8 cellular contexts compared by ENCODE assay signal in the genomic region with DNA sequence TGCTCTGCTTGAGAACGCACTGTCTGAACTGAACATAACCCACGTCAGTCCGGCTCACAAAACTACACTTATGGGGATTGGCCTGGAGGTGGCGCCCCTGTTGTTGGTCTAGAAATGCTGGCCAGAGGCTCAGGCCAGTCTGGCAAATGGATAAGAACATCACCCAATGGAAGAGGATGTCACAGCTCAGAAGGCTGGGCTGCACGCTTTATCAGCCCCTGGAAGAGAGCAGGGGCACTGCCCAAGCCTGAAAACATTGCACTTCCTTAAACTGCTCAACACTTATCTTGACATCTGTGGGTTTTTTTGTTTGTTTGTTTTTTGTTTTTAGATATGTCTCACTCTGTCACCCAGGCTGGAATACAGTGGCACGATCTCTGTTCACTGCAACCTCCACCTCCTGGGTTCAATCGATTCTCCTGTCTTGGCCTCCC. TPM values are rescaled to one million over a fixed set of nuclear protein-coding genes. Genes with fewer than 3 reads are reported as not detected.
DNase-seq lines count a peak whose midpoint lies in the region; ATAC-seq and TF ChIP-seq lines count a peak whose summit lies in the region.

No MANE protein-coding gene starts in this region.

- peaks cover 5% of the 10 kb centered on the region for H3K79me2 ChIP-seq in DOHH2 (ENCODE audit: control insufficient read depth, low read length)

- peak; percentile 87 for TF ChIP-seq CTCF in DOHH2 (IDR thresholded peaks at IDR 0.05; ENCODE audit: low read depth, low read length, poor library complexity, severe bottlenecking)

- H3K9me3 ChIP-seq in DOHH2 (ENCODE audit: control insufficient read depth, insufficient read depth, low read length): no peaks in the 10 kb centered on the region
- H3K9me3 ChIP-seq in MG63: no peaks in the 10 kb centered on the region
- H3K9me3 ChIP-seq in SJCRH30 (replicated peaks): no peaks in the 10 kb centered on the region

- intact Hi-C loops in left ventricle myocardium superior (cut with micrococcal nuclease): no loop called here

- H3K4me3 ChIP-seq in DOHH2 (ENCODE audit: low read length) (peak overlapping the region; percentile 12), MG63 (no peak overlapping the region), SJCRH30 (no peak overlapping the region)

- H3K9me2 ChIP-seq in DOHH2 (replicated peaks; ENCODE audit: control insufficient read depth, low read length): no peaks in the 10 kb centered on the region

- H4K20me1 ChIP-seq in DOHH2 (ENCODE audit: control insufficient read depth, insufficient read depth, low read depth, low read length): no peaks in the 10 kb centered on the region

- H3K27ac ChIP-seq in DOHH2 (ENCODE audit: low read depth, low read length) (peak overlapping the region; percentile 75), SJCRH30 (no peak overlapping the region)

- peak overlapping the region; percentile 42 for H3K4me2 ChIP-seq in DOHH2 (ENCODE audit: low read length)

- ATAC-seq in GM21786 (IDR thresholded peaks at IDR 0.05; ENCODE audit: unreplicated experiment) (peak; percentile 91), left ventricle myocardium superior (peak; percentile 92), HG03045 (IDR thresholded peaks at IDR 0.05; ENCODE audit: unreplicated experiment) (no peak)

- DNase-seq in MG63: peak; percentile 71
- peak; percentile 73 to 83 for DNase-seq in SJCRH30
- peak in 47 of 56 donors; percentile 2 to 81 (median 29) for DNase-seq in amygdala (lab: John Stamatoyannopoulos, UW)
- DNase-seq in left ventricle myocardium superior: peak; percentile 77
- peak; percentile 55 for DNase-seq in retina

- peaks cover 11% of the 10 kb centered on the region for H3F3A ChIP-seq in DOHH2 (ENCODE audit: control insufficient read depth, insufficient read depth)

- H3K36me3 ChIP-seq in DOHH2 (ENCODE audit: control insufficient read depth, low read length) (no peaks in the 10 kb centered on the region), MG63 (no peaks in the 10 kb centered on the region), SJCRH30 (no peaks in the 10 kb centered on the region)

- H3K27me3 ChIP-seq in DOHH2 (ENCODE audit: control insufficient read depth, low read length) (no peaks in the 10 kb centered on the region), MG63 (no peaks in the 10 kb centered on the region), SJCRH30 (0 out of 2 replicates have a peak, but pooled peaks cover 3% of the 10 kb centered on the region)

- H3K4me1 ChIP-seq in DOHH2 (ENCODE audit: control insufficient read depth, low read length) (peaks cover 57% of the 10 kb centered on the region), SJCRH30 (no peaks in the 10 kb centered on the region)

RNA-seq across cellular contexts. Expression of a gene that starts 24.8 kb away (rescaled TPM):
- 9.2 and 17.2 TPM in 2 replicates for total RNA-seq in MG63 (2014; rRNA removed; shearing (Covaris generic); ENCODE audit: low replicate concordance)
- 57.3 and 60.7 TPM in 2 replicates for total RNA-seq in SJCRH30 (2014; rRNA removed; shearing (Covaris generic))
- total RNA-seq in left ventricle myocardium superior: 75.1 TPM
